In genomic region chr20:32508775-32509119, GRCh38 we compare ENCODE assay signal across 14 cellular contexts.
DNase-seq lines count a peak whose midpoint lies in the region; ATAC-seq and TF ChIP-seq lines count a peak whose summit lies in the region.
"Had no signal": no experiment of that assay in that cellular context is flagged by ENCODE, and none has a peak within 500 bp of the region (broad histone marks: within the 10 kb centered on the region; RNA-seq: fewer than 3 reads in every experiment).

No MANE protein-coding gene starts in this region.

- DNase-seq in Caco-2, result peak in 1 of 2 experiments; percentile 36
- DNase-seq in effector memory CD8-positive, alpha-beta T cell, result no peak
- DNase-seq in HAP-1 (ENCODE audit: low spot score in 2 of 2), result no peak
- DNase-seq in DMS79 treated with DMSO at 0.1 percent for 48 hours (lab: John Stamatoyannopoulos, UW), result no peak
- no peak for DNase-seq in NCI-H446 (lab: John Stamatoyannopoulos, UW)
- DNase-seq: GDM1; mesendoderm; NCI-H1694 treated with DMSO at 0.1 percent for 48 hours; stimulated activated naive B cell treated with anti-CD40 and anti-IgM and Interleukin-4, amounts not matched to agents 10 μg/mL and 1 μg/mL and 100 μg/mL, for 72 hours had no signal

- H3K4me3 Mint-ChIP-seq in Caco-2 (ENCODE audit: unreplicated experiment), result no peak overlapping the region
- H3K4me3 Mint-ChIP-seq in effector memory CD8-positive, alpha-beta T cell, result peak overlapping the region; percentile 55 to 79

- CTCF ChIA-PET in Caco-2 (lab: Charles Lee), result interaction anchor here (0.5 to 2.9 kb wide), 8 partner anchors 11 to 153 kb away, joined by 3 to 10 read pairs (median 5); no protein-coding TSS in a partner anchor

- no peaks in the 10 kb centered on the region for H3K9me3 ChIP-seq in Caco-2
- no peaks in the 10 kb centered on the region for H3K9me3 ChIP-seq in Loucy (ENCODE audit: insufficient read depth, low read depth, low read length)
- H3K9me3 ChIP-seq in neutrophil, result no peaks in the 10 kb centered on the region
- H3K9me3 ChIP-seq in HAP-1, result no peaks in the 10 kb centered on the region
- H3K9me3 ChIP-seq: gastroesophageal sphincter had no signal

- no peak for ATAC-seq in effector memory CD8-positive, alpha-beta T cell (replicated peaks)
- ATAC-seq: gastroesophageal sphincter had no signal

- peaks cover 52% of the 10 kb centered on the region for H3K79me2 ChIP-seq in Loucy (ENCODE audit: insufficient read depth, low read length)

- in situ Hi-C loops in HAP-1 (cut with MboI; ENCODE audit: low sequenced_read_pairs), result no loop called here

- H3K27me3 ChIP-seq in Caco-2 (replicated peaks; ENCODE audit: control insufficient read depth, insufficient read depth, low read length) (no peaks in the 10 kb centered on the region), Loucy (ENCODE audit: insufficient read depth, low read length, poor library complexity, severe bottlenecking) (no peaks in the 10 kb centered on the region), neutrophil (no peaks in the 10 kb centered on the region), HAP-1 (ENCODE audit: low read depth) (no peaks in the 10 kb centered on the region)
- H3K27me3 ChIP-seq: gastroesophageal sphincter had no signal

- TF ChIP-seq CTCF in Caco-2 (IDR thresholded peaks at IDR 0.05; ENCODE audit: insufficient read depth in 1 of 2, low read depth in 1 of 2, low read length in 1 of 2, severe bottlenecking in 1 of 2, unreplicated experiment in 1 of 2), result no peak
- TF ChIP-seq CTCF in Loucy (conservative IDR thresholded peaks at IDR 0.05; ENCODE audit: low read length), result no peak
- TF ChIP-seq CTCF in neutrophil (IDR thresholded peaks at IDR 0.05), result no peak

- peak overlapping the region; percentile 79 for H3K27ac Mint-ChIP-seq in Caco-2 (ENCODE audit: unreplicated experiment)
- H3K27ac Mint-ChIP-seq in effector memory CD8-positive, alpha-beta T cell, result peak overlapping the region; percentile 84 to 96
- H3K27ac Mint-ChIP-seq: stimulated activated naive B cell treated with anti-CD40 and anti-IgM and Interleukin-4, amounts not matched to agents 10 μg/mL and 1 μg/mL and 100 μg/mL, for 72 hours had no signal

- peaks cover 10% of the 10 kb centered on the region for H3K36me3 Mint-ChIP-seq in Caco-2 (ENCODE audit: insufficient read depth, unreplicated experiment)
- H3K36me3 Mint-ChIP-seq in effector memory CD8-positive, alpha-beta T cell (ENCODE audit: insufficient read depth), result peaks cover 18% of the 10 kb centered on the region
- H3K36me3 Mint-ChIP-seq: stimulated activated naive B cell treated with anti-CD40 and anti-IgM and Interleukin-4, amounts not matched to agents 10 μg/mL and 1 μg/mL and 100 μg/mL, for 72 hours had no signal

- POLR2A ChIA-PET in Caco-2 (lab: Charles Lee), result no interaction called here

- peaks cover 42% of the 10 kb centered on the region for H3K4me1 Mint-ChIP-seq in Caco-2 (ENCODE audit: low read depth, unreplicated experiment)
- H3K4me1 Mint-ChIP-seq in effector memory CD8-positive, alpha-beta T cell (ENCODE audit: low read depth in 2 of 2), result peaks cover 29 to 50% of the 10 kb centered on the region in 2 donors

- H3K9me2 ChIP-seq in Loucy (replicated peaks; ENCODE audit: low read depth, low read length), result no peaks in the 10 kb centered on the region

- no TSS peak for BruUV-seq in Caco-2 (replicated peaks; lab: Mats Ljungman, UMichigan)

- H3K9me3 Mint-ChIP-seq in Caco-2 (ENCODE audit: unreplicated experiment), result no peaks in the 10 kb centered on the region
- H3K9me3 Mint-ChIP-seq in effector memory CD8-positive, alpha-beta T cell, result no peaks in the 10 kb centered on the region
- H3K9me3 Mint-ChIP-seq: stimulated activated naive B cell treated with anti-CD40 and anti-IgM and Interleukin-4, amounts not matched to agents 10 μg/mL and 1 μg/mL and 100 μg/mL, for 72 hours had no signal

- peak overlapping the region; percentile 52 for H3K27ac ChIP-seq in neutrophil
- H3K27ac ChIP-seq: C4-2B, epithelial cell of prostate, gastroesophageal sphincter had no signal

- peak overlapping the region; percentile 54 for H3K9ac ChIP-seq in Loucy (ENCODE audit: low read depth, low read length, poor library complexity, severe bottlenecking)

- H3K36me3 ChIP-seq in Caco-2 (ENCODE audit: control insufficient read depth, insufficient read depth, low read length), result no peaks in the 10 kb centered on the region
- H3K36me3 ChIP-seq in Loucy (ENCODE audit: insufficient read depth, low read length), result peaks cover 24% of the 10 kb centered on the region; the same call in 1 of the 2 replicates
- no peaks in the 10 kb centered on the region for H3K36me3 ChIP-seq in neutrophil
- no peaks in the 10 kb centered on the region for H3K36me3 ChIP-seq in HAP-1 (replicated peaks)
- H3K36me3 ChIP-seq: gastroesophageal sphincter had no signal

- H2AFZ ChIP-seq in Loucy (ENCODE audit: low read length), result no peak overlapping the region

- no peaks in the 10 kb centered on the region for H4K20me1 ChIP-seq in Loucy (ENCODE audit: insufficient read depth, low read length, poor library complexity, severe bottlenecking)

- H3K4me3 ChIP-seq in Caco-2 (ENCODE audit: low read depth, low read length) (no peak overlapping the region), Loucy (ENCODE audit: low read length, poor library complexity, severe bottlenecking) (peak overlapping the region; percentile 21), neutrophil (ENCODE audit: low read depth in 1 of 2, low read length in 1 of 2) (no peak overlapping the region), HAP-1 (no peak overlapping the region)
- H3K4me3 ChIP-seq: gastroesophageal sphincter had no signal

- peak overlapping the region; percentile 69 for H3K4me2 ChIP-seq in Loucy (ENCODE audit: low read depth, low read length, poor library complexity, severe bottlenecking)

- peaks cover 53% of the 10 kb centered on the region for H3K4me1 ChIP-seq in Caco-2
- peaks cover 67% of the 10 kb centered on the region for H3K4me1 ChIP-seq in Loucy (ENCODE audit: insufficient read depth, low read length, poor library complexity, severe bottlenecking)
- peaks cover 59 to 74% of the 10 kb centered on the region in 2 experiments for H3K4me1 ChIP-seq in neutrophil (ENCODE audit: control insufficient read depth in 1 of 2, insufficient read depth in 1 of 2, low read depth in 1 of 2, low read length in 1 of 2)
- H3K4me1 ChIP-seq in HAP-1, result no peaks in the 10 kb centered on the region
- H3K4me1 ChIP-seq: gastroesophageal sphincter had no signal

- peaks cover 11% of the 10 kb centered on the region; the same call in 1 of the 2 replicates for H3F3A ChIP-seq in Loucy (ENCODE audit: low read depth)

- H3K27me3 Mint-ChIP-seq in Caco-2 (ENCODE audit: insufficient read depth, unreplicated experiment), result no peaks in the 10 kb centered on the region
- no peaks in the 10 kb centered on the region for H3K27me3 Mint-ChIP-seq in effector memory CD8-positive, alpha-beta T cell
- H3K27me3 Mint-ChIP-seq: stimulated activated naive B cell treated with anti-CD40 and anti-IgM and Interleukin-4, amounts not matched to agents 10 μg/mL and 1 μg/mL and 100 μg/mL, for 72 hours had no signal

- intact Hi-C loops in Caco-2 (cut with micrococcal nuclease; ENCODE audit: unreplicated experiment), result loop anchor here (1.0 kb wide), 1 partner anchor 23 kb away; no protein-coding TSS in a partner anchor
